In the genomic region with DNA sequence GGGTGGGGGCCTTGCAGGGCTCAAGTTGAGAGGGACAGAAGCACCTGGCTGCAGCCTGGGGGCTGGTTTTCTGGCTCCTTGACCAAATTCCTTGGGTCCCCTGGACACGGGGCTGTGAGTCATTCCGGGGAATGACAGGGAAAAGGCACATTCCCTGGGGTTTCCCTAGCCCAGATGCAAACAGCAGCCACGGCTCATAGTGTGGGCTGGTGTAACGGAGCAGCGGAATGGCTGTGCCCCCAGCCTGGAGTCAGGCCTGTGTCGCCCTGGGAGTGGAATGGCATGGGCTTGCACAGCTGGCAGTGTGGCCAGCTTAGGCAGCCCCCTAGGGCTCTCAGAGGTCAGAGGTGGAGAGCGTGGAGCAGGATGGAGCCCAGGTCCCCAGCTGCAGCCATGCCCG, we compare ENCODE assay signal across 11 cellular contexts.
DNase-seq lines count a peak whose midpoint lies in the region; ATAC-seq, FAIRE-seq and TF ChIP-seq lines count a peak whose summit lies in the region.
"Had no signal": no experiment of that assay in that cellular context is flagged by ENCODE, and none has a peak within 500 bp of the region (broad histone marks: within the 10 kb centered on the region; RNA-seq: fewer than 3 reads in every experiment).

No MANE protein-coding gene starts in this region.

- no peak for FAIRE-seq in HTR-8/SVneo (lab: Jason Lieb, UNC)
- FAIRE-seq: GM12892 had no signal

- H3K27ac ChIP-seq in colonic mucosa, result no peak overlapping the region
- no peak overlapping the region for H3K27ac ChIP-seq in lower lobe of right lung
- H3K27ac ChIP-seq: neutrophil had no signal

- H3K36me3 ChIP-seq in colonic mucosa, result no peaks in the 10 kb centered on the region
- no peaks in the 10 kb centered on the region for H3K36me3 ChIP-seq in lower lobe of right lung

- H3K4me3 ChIP-seq in colonic mucosa, result no peak overlapping the region
- no peak overlapping the region for H3K4me3 ChIP-seq in lower lobe of right lung

- no peak for TF ChIP-seq CTCF in colonic mucosa (IDR thresholded peaks at IDR 0.05)
- TF ChIP-seq CTCF in lower lobe of right lung (IDR thresholded peaks at IDR 0.05), result no peak

- ATAC-seq in lower lobe of right lung, result no peak
- ATAC-seq in HG03139 (IDR thresholded peaks at IDR 0.05; ENCODE audit: unreplicated experiment), result no peak
- no peak for ATAC-seq in HG03135 (IDR thresholded peaks at IDR 0.05; ENCODE audit: unreplicated experiment)

- H3K9ac ChIP-seq in colonic mucosa (ENCODE audit: low read depth in 2 of 2, low read length in 2 of 2), result no peak overlapping the region

- intact Hi-C loops in colonic mucosa (cut with DNase I), result no loop called here
- intact Hi-C loops in lower lobe of right lung (cut with DNase I), result no loop called here

- H3K4me1 ChIP-seq in colonic mucosa (peaks cover 10% of the 10 kb centered on the region), lower lobe of right lung (peaks cover 36% of the 10 kb centered on the region)

- DNase-seq in 8988T (peak; percentile 93), HTR-8/SVneo (ENCODE audit: insufficient read length, low spot score) (peak; percentile 58), colonic mucosa (peak; percentile 17), lower lobe of right lung (peak; percentile 14), DMS114 treated with DMSO at 0.1 percent for 48 hours (lab: John Stamatoyannopoulos, UW; ENCODE audit: unreplicated experiment) (no peak), NCI-H1417 treated with DMSO at 0.1 percent for 48 hours (lab: John Stamatoyannopoulos, UW) (no peak)
- DNase-seq: CD4-positive, CD25-positive, alpha-beta regulatory T cell had no signal

- H3K9me3 ChIP-seq in colonic mucosa, result no peaks in the 10 kb centered on the region
- no peaks in the 10 kb centered on the region for H3K9me3 ChIP-seq in lower lobe of right lung
- H3K9me3 ChIP-seq: neutrophil had no signal

- H3K27me3 ChIP-seq in colonic mucosa, result no peaks in the 10 kb centered on the region
- H3K27me3 ChIP-seq in lower lobe of right lung (ENCODE audit: low read depth), result no peaks in the 10 kb centered on the region

Comparison
In these comparisons a context has a peak if more than half of its experiments do, and no peak if none do; other contexts are left out.
1. DNase-seq: peak in 8988T (single experiment), HTR-8/SVneo (single experiment), colonic mucosa (single experiment) and lower lobe of right lung (single experiment); none in DMS114 treated with DMSO at 0.1 percent for 48 hours (single experiment) and NCI-H1417 treated with DMSO at 0.1 percent for 48 hours (single experiment).